ENCODE assay signal across 1 cellular context in the genomic region with DNA sequence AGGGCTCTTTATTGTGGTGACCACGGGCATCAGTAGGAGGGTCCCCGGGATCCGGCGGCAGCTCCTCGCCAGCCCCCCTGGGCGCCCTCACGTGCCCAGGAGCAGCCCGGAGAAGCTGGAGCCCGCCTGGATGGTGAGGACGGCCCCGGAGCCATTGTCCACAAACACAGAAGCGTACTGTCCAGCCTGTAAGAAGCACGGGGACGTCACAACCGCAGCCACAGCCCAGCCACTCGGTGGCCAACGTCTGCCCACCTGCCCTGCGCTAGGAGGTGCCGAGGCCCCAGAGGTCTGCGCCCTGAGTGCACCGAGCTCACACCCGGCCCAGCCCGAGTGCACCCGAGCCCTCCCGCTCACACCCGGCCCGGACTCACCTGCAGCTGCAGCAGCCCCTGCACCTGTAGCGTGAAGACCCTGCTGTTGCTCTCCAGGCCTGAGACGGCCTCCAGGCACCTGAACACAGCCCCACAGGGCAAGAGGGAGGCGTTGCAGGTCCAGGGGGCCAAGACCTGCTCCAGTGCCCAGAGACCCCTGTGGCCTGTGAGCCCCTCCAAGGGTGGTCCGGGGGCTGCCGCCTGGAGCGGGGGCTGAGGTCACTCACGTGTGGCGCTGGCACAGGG.
TF ChIP-seq lines count a peak whose summit lies in the region.

No MANE protein-coding gene starts in this region.

TF ChIP-seq in K562, 482 proteins besides CTCF, POLR2A, EP300 and RAD21:
- TF ChIP-seq POLR2G (IDR thresholded peaks at IDR 0.05; ENCODE audit: low read depth, low read length): peak; percentile 46; the same call in 1 of the 2 replicates
- TF ChIP-seq, protein P1, sequence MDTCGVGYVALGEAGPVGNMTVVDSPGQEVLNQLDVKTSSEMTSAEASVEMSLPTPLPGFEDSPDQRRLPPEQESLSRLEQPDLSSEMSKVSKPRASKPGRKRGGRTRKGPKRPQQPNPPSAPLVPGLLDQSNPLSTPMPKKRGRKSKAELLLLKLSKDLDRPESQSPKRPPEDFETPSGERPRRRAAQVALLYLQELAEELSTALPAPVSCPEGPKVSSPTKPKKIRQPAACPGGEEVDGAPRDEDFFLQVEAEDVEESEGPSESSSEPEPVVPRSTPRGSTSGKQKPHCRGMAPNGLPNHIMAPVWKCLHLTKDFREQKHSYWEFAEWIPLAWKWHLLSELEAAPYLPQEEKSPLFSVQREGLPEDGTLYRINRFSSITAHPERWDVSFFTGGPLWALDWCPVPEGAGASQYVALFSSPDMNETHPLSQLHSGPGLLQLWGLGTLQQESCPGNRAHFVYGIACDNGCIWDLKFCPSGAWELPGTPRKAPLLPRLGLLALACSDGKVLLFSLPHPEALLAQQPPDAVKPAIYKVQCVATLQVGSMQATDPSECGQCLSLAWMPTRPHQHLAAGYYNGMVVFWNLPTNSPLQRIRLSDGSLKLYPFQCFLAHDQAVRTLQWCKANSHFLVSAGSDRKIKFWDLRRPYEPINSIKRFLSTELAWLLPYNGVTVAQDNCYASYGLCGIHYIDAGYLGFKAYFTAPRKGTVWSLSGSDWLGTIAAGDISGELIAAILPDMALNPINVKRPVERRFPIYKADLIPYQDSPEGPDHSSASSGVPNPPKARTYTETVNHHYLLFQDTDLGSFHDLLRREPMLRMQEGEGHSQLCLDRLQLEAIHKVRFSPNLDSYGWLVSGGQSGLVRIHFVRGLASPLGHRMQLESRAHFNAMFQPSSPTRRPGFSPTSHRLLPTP (IDR thresholded peaks at IDR 0.05; ENCODE audit: borderline replicate concordance, extremely low read depth, insufficient read length): no peak
TF ChIP-seq in K562: peak in this region for 1.
